23 cellular contexts compared by ENCODE assay signal in genomic region chr15:45384700-45385099, GRCh38.
"Had no signal": no experiment of that assay in that cellular context is flagged by ENCODE, and none has a peak within 500 bp of the region (broad histone marks: within the 10 kb centered on the region; RNA-seq: fewer than 3 reads in every experiment).

No MANE protein-coding gene starts in this region.

- H3K27ac ChIP-seq: SK-N-MC had no signal

- DNase-seq: activated B cell treated with CpG ODN at 0.5 μM for 24 hours; activated CD8-positive, alpha-beta memory T cell treated with anti-CD3 and anti-CD28 coated beads, Interleukin-2, amount 50 U/mL, for 4 hours; activated CD8-positive, alpha-beta T cell treated with anti-CD3 and anti-CD28 coated beads for 36 hours; activated T-cell treated with anti-CD3 and anti-CD28 coated beads, Interleukin-2, amount 50 U/mL, for 72 hours; aorta; central memory CD4-positive, alpha-beta T cell; Kasumi-1; NCI-H1048; NCI-H146; NCI-H187 treated with DMSO at 0.1 percent for 48 hours; NCI-H2171; NCI-H2227 treated with DMSO at 0.1 percent for 48 hours; NCI-H510A; NCI-H526 treated with DMSO at 0.1 percent for 48 hours; NCI-H82; OCI-M1; RPMI8226; T-cell; T-helper 2 cell; T1000 had no signal

- ATAC-seq: activated CD8-positive, alpha-beta T cell treated with anti-CD3 and anti-CD28 coated beads for 36 hours; activated T-cell treated with anti-CD3 and anti-CD28 coated beads, Interleukin-2, amount 50 U/mL, for 72 hours; Panc1; Right ventricle myocardium inferior; T-cell had no signal

- H3K4me3 ChIP-seq: SK-N-MC had no signal
